10 cellular contexts compared by ENCODE assay signal in genomic region chr1:23178931-23179330, GRCh38. TPM values are rescaled to one million over a fixed set of nuclear protein-coding genes. Genes with fewer than 3 reads are reported as not detected.
DNase-seq lines count a peak whose midpoint lies in the region; ATAC-seq and TF ChIP-seq lines count a peak whose summit lies in the region.
"Had no signal": no experiment of that assay in that cellular context is flagged by ENCODE, and none has a peak within 500 bp of the region (broad histone marks: within the 10 kb centered on the region; RNA-seq: fewer than 3 reads in every experiment).

No MANE protein-coding gene starts in this region.

- H3F3A ChIP-seq in neural cell (ENCODE audit: insufficient read depth, low read length, poor library complexity, severe bottlenecking) = no peaks in the 10 kb centered on the region

- TF ChIP-seq POLR2A in breast epithelium (IDR thresholded peaks at IDR 0.05) (no peak), gastrocnemius medialis (IDR thresholded peaks at IDR 0.05) (no peak)

- H3K4me3 ChIP-seq in breast epithelium (no peak overlapping the region), neural cell (ENCODE audit: low read length) (no peak overlapping the region), gastrocnemius medialis (no peak overlapping the region)

- in situ Hi-C loops in gastrocnemius medialis (cut with MboI; ENCODE audit: low sequenced_read_pairs in 4 of 4) = no loop called here

- H4K20me1 ChIP-seq in neural cell (ENCODE audit: insufficient read depth) = no peaks in the 10 kb centered on the region

- TF ChIP-seq EP300 in neural cell (conservative IDR thresholded peaks at IDR 0.05; ENCODE audit: poor library complexity, severe bottlenecking) = no peak

- H3K4me1 ChIP-seq in breast epithelium (no peaks in the 10 kb centered on the region), gastrocnemius medialis (peaks cover 4% of the 10 kb centered on the region in 2 donors)

- intact Hi-C loops in breast epithelium (cut with DNase I; ENCODE audit: low total_unique reads) (no loop called here), gastrocnemius medialis (cut with DNase I; ENCODE audit: low total_unique reads) (no loop called here)

- H3K9me2 ChIP-seq in neural cell (ENCODE audit: insufficient read depth, low read length) = no peaks in the 10 kb centered on the region

- H3K27ac ChIP-seq in breast epithelium (no peak overlapping the region), neural cell (ENCODE audit: low read length) (no peak overlapping the region), gastrocnemius medialis (no peak overlapping the region)

- no peak for ATAC-seq in gastrocnemius medialis

- no peak for TF ChIP-seq RAD21 in neural cell (conservative IDR thresholded peaks at IDR 0.05)

- H3K9ac ChIP-seq in neural cell (ENCODE audit: low read length) = no peak overlapping the region

- DNase-seq in DMS114 treated with DMSO at 0.1 percent for 48 hours (lab: John Stamatoyannopoulos, UW; ENCODE audit: unreplicated experiment) (peak; percentile 41), KG1 (lab: John Stamatoyannopoulos, UW) (peak; percentile 5), breast epithelium (ENCODE audit: low spot score in 2 of 2) (no peak), gastrocnemius medialis (no peak), NCI-H187 treated with DMSO at 0.1 percent for 48 hours (lab: John Stamatoyannopoulos, UW) (no peak)
- DNase-seq in effector CD8-positive, alpha-beta T cell (lab: John Stamatoyannopoulos, UW) = no peak
- no peak for DNase-seq in central memory CD4-positive, alpha-beta T cell

- H3K79me2 ChIP-seq in neural cell (replicated peaks; ENCODE audit: insufficient read depth, low read length) = no peaks in the 10 kb centered on the region

- H3K27me3 ChIP-seq in breast epithelium (no peaks in the 10 kb centered on the region), neural cell (ENCODE audit: insufficient read depth, low read depth, low read length) (no peaks in the 10 kb centered on the region), gastrocnemius medialis (peaks cover 0 to 2% (median 0%) of the 10 kb centered on the region in 3 donors)

- H3K9me3 ChIP-seq in breast epithelium = no peaks in the 10 kb centered on the region
- H3K9me3 ChIP-seq in neural cell (ENCODE audit: low read length) = no peaks in the 10 kb centered on the region
- H3K9me3 ChIP-seq in gastrocnemius medialis = no peaks in the 10 kb centered on the region

- TF ChIP-seq CTCF in breast epithelium (IDR thresholded peaks at IDR 0.05) = peak; percentile 25 to 30 (median 28)
- TF ChIP-seq CTCF in neural cell (IDR thresholded peaks at IDR 0.05; ENCODE audit: poor library complexity, severe bottlenecking) = peak; percentile 39
- TF ChIP-seq CTCF in gastrocnemius medialis (IDR thresholded peaks at IDR 0.05 in 4 of 5, conservative IDR thresholded peaks at IDR 0.05 in 1 of 5) = peak in 1 of 5 experiments; percentile 11

- H3K4me2 ChIP-seq in neural cell (ENCODE audit: low read length) = no peak overlapping the region

- H2AFZ ChIP-seq in neural cell (ENCODE audit: low read depth, low read length) = no peak overlapping the region

- H3K36me3 ChIP-seq in breast epithelium = no peaks in the 10 kb centered on the region
- H3K36me3 ChIP-seq in neural cell (ENCODE audit: insufficient read depth, low read length) = no peaks in the 10 kb centered on the region
- no peaks in the 10 kb centered on the region for H3K36me3 ChIP-seq in gastrocnemius medialis

TF ChIP-seq in neural cell, 6 proteins besides CTCF, POLR2A, EP300 and RAD21:
- no peak for TF ChIP-seq SMC3 (conservative IDR thresholded peaks at IDR 0.05; ENCODE audit: poor library complexity)
- TF ChIP-seq POLR2AphosphoS5 (IDR thresholded peaks at IDR 0.05) = no peak
- TF ChIP-seq TAF1 (IDR thresholded peaks at IDR 0.05; ENCODE audit: low read depth) = no peak
- no peak for TF ChIP-seq MXI1 (conservative IDR thresholded peaks at IDR 0.05; ENCODE audit: poor library complexity, severe bottlenecking)
- TF ChIP-seq EZH2 (IDR thresholded peaks at IDR 0.05; ENCODE audit: borderline replicate concordance, insufficient read depth, low read length, poor library complexity, severe bottlenecking) = no peak
- TF ChIP-seq REST (IDR thresholded peaks at IDR 0.05; ENCODE audit: borderline replicate concordance) = no peak

RNA-seq across cellular contexts. Expression of gene LUZP1, which starts 10.3 kb away (rescaled TPM):
- total RNA-seq in breast epithelium = 10 to 100 TPM; 21.0 to 26.6 (median 24.6) TPM
- 2.3 and 3.4 TPM in 2 replicates for polyA plus RNA-seq in neural cell
- 14.9 and 19.1 TPM in 2 replicates for polyA minus RNA-seq in neural cell
- total RNA-seq in gastrocnemius medialis = 1 to 10 TPM; 4.1 to 5.4 (median 4.9) TPM

RNA-seq across cellular contexts. Expression of gene HTR1D, which starts 38.4 kb away (rescaled TPM):
- total RNA-seq in breast epithelium (not detected), gastrocnemius medialis (not detected)
- not detected in 2 replicates for polyA plus RNA-seq in neural cell
- not detected in 2 replicates for polyA minus RNA-seq in neural cell
- total RNA-seq: omental fat pad, subcutaneous adipose tissue had no signal

Comparison
In these comparisons a context has a peak if more than half of its experiments do, and no peak if none do; other contexts are left out.
1. DNase-seq: peak in DMS114 treated with DMSO at 0.1 percent for 48 hours (single experiment) and KG1 (single experiment); none in breast epithelium (0 of 2), gastrocnemius medialis (0 of 2), NCI-H187 treated with DMSO at 0.1 percent for 48 hours (single experiment), effector CD8-positive, alpha-beta T cell (single experiment) and central memory CD4-positive, alpha-beta T cell (single experiment).